ENCODE assay signal across 14 cellular contexts in the genomic region with DNA sequence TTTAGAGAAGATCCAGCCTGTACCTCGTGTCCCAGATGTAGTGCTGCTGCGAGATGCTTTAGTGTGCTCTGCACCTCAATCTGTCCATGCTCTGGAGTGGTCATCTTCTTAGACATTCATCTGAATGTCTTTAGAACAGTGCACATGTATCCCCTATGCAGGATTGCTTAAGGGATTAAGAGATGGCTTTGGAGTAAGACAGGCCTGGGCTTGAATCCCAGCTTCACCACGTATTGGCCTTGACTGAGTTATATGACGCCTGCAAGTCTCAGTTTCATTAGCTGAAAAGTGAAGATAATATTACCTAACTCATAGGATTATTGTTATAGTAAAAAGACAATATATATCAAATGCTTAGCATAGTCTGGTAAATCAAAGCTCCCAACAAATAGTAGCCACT.
A peak's percentile ranks its signal among the peaks of the same experiment; 100 is the strongest.
DNase-seq lines count a peak whose midpoint lies in the region; ATAC-seq, FAIRE-seq and TF ChIP-seq lines count a peak whose summit lies in the region.
"Had no signal": no experiment of that assay in that cellular context is flagged by ENCODE, and none has a peak within 500 bp of the region (broad histone marks: within the 10 kb centered on the region; RNA-seq: fewer than 3 reads in every experiment).

No MANE protein-coding gene starts in this region.

- peak overlapping the region; percentile 8; the same call in 1 of the 2 replicates for H3K27ac ChIP-seq in PC-3 (ENCODE audit: low read length)
- H3K27ac ChIP-seq in epithelial cell of prostate: no peak overlapping the region
- H3K27ac ChIP-seq: KMS-11 had no signal

- no peak overlapping the region for H2AFZ ChIP-seq in PC-3 (ENCODE audit: low read length)

- H3K79me2 ChIP-seq in PC-3 (ENCODE audit: low read length): no peaks in the 10 kb centered on the region

- no peaks in the 10 kb centered on the region for H4K20me1 ChIP-seq in PC-3 (ENCODE audit: low read length)

- FAIRE-seq in GM12892 (lab: Jason Lieb, UNC): peak; percentile 40
- FAIRE-seq: endothelial cell of umbilical vein had no signal

- DNase-seq in GM12892 (ENCODE audit: insufficient read length) (no peak), PC-3 (no peak), epithelial cell of prostate (ENCODE audit: low read depth, low spot score) (peak; percentile 41), NCI-H510A treated with DMSO at 0.1 percent for 48 hours (lab: John Stamatoyannopoulos, UW) (no peak), cerebellar nuclear complex (lab: John Stamatoyannopoulos, UW) (no peak)
- DNase-seq: activated CD8-positive, alpha-beta memory T cell treated with anti-CD3 and anti-CD28 coated beads for 24 hours; HCEC 1CT; midbrain; NCI-H1930; stimulated activated CD4-positive, alpha-beta T cell treated with anti-CD3 and anti-CD28 coated beads, Interleukin-4, amount 100 ng/mL, for 1 hour had no signal

- no peak for TF ChIP-seq POLR2A in GM12892 (IDR thresholded peaks at IDR 0.05; ENCODE audit: low read depth, low read length)

- H3K4me1 ChIP-seq in PC-3 (ENCODE audit: insufficient read depth, low read length): peaks cover 37% of the 10 kb centered on the region

- no peak overlapping the region for H3K4me2 ChIP-seq in PC-3 (ENCODE audit: low read length)
- H3K4me2 ChIP-seq: KMS-11 had no signal

- no peaks in the 10 kb centered on the region for H3F3A ChIP-seq in PC-3 (ENCODE audit: low read length, unreplicated experiment)

- POLR2A ChIA-PET in PC-3 (lab: Charles Lee; ENCODE audit: unreplicated experiment): no interaction called here

- CTCF ChIA-PET in PC-3 (lab: Charles Lee): no interaction called here

- ATAC-seq in GM19351 (IDR thresholded peaks at IDR 0.05; ENCODE audit: unreplicated experiment): peak; percentile 20
- no peak for ATAC-seq in PC-3
- no peak for ATAC-seq in HG02759 (IDR thresholded peaks at IDR 0.05; ENCODE audit: unreplicated experiment)

- no TSS peak for BruUV-seq in PC-3 (replicated peaks; lab: Mats Ljungman, UMichigan)

- H3K36me3 ChIP-seq in PC-3 (ENCODE audit: low read depth, low read length): peaks cover 39% of the 10 kb centered on the region

- H3K9me2 ChIP-seq in PC-3 (replicated peaks; ENCODE audit: low read length): no peaks in the 10 kb centered on the region

- TF ChIP-seq CTCF in PC-3 (conservative IDR thresholded peaks at IDR 0.05; ENCODE audit: low read depth, low read length): no peak

- intact Hi-C loops in PC-3 (cut with micrococcal nuclease): loop anchor here (5.0 kb wide), 1 partner anchor 97 kb away; a partner anchor contains a TSS

- no peaks in the 10 kb centered on the region for H3K27me3 ChIP-seq in PC-3 (ENCODE audit: low read length)

- no peak overlapping the region for H3K4me3 ChIP-seq in PC-3 (ENCODE audit: low read length)

- no peaks in the 10 kb centered on the region for H3K9me3 ChIP-seq in PC-3 (ENCODE audit: low read length)

- no peak overlapping the region for H3K9ac ChIP-seq in PC-3 (ENCODE audit: low read length)
- H3K9ac ChIP-seq: KMS-11 had no signal
